17 cellular contexts compared by ENCODE assay signal in the genomic region with DNA sequence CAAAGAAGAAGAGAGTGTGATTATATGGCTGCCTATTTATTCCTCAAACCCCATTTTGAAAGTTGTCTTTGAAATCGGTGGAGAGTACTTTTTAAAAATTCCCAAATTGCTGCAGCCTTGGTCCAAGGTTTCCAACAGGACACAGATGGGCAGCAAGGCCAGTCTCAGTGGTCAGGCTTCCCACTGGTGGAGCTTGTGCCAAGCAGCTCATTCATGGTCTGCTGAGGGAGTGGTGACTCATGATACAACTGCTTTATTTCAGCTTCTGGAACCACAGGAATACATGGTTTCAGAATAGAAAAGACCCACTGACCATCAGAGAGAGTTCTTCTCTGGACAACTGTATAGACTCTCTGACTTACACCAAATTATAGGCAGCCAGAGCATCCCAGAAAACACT.
DNase-seq lines count a peak whose midpoint lies in the region; ATAC-seq, FAIRE-seq and TF ChIP-seq lines count a peak whose summit lies in the region.
"Had no signal": no experiment of that assay in that cellular context is flagged by ENCODE, and none has a peak within 500 bp of the region (broad histone marks: within the 10 kb centered on the region; RNA-seq: fewer than 3 reads in every experiment).

No MANE protein-coding gene starts in this region.

- FAIRE-seq in RCC 7860 (lab: Jason Lieb, UNC) (peak; percentile 92), endothelial cell of umbilical vein (lab: Jason Lieb, UNC) (no peak)

- DNase-seq in COLO829 (ENCODE audit: low spot score) (peak; percentile 49), RCC 7860 (ENCODE audit: low spot score) (peak; percentile 67), endothelial cell of umbilical vein (ENCODE audit: low read depth, low spot score) (no peak), osteoblast (ENCODE audit: insufficient read length, low spot score, missing footprints) (peak; percentile 79), OCI-LY7 (ENCODE audit: low spot score) (no peak), NCI-H774 (lab: John Stamatoyannopoulos, UW) (no peak), lower lobe of right lung (no peak)
- DNase-seq: activated CD4-positive, alpha-beta T cell treated with anti-CD3 and anti-CD28 coated beads for 1 hour; activated T-cell treated with anti-CD3 and anti-CD28 coated beads, Interleukin-2, amount 50 U/mL, for 24 hours; CD4-positive, alpha-beta T cell; GF-D8; KG1; mucosa of descending colon; NCI-H2029 treated with DMSO at 0.1 percent for 48 hours; NK-92 treated with Interleukin-12 subunit alpha and Interleukin-12 subunit beta, amount 100 ng/mL, for 24 hours had no signal

- intact Hi-C loops in endothelial cell of umbilical vein (cut with micrococcal nuclease) = no loop called here
- intact Hi-C loops in OCI-LY7 (cut with micrococcal nuclease; ENCODE audit: unreplicated experiment) = no loop called here
- intact Hi-C loops in lower lobe of right lung (cut with DNase I) = no loop called here

- no peaks in the 10 kb centered on the region for H3K9me2 ChIP-seq in OCI-LY7 (ENCODE audit: insufficient read depth, low read length)

- TF ChIP-seq POLR2A in endothelial cell of umbilical vein (IDR thresholded peaks at IDR 0.05; ENCODE audit: low read depth, low read length) = no peak

- TF ChIP-seq CTCF in endothelial cell of umbilical vein (IDR thresholded peaks at IDR 0.05; ENCODE audit: extremely low read depth in 1 of 2, insufficient read depth in 1 of 2, low read depth in 1 of 2, low read length in 2 of 2) (no peak), osteoblast (IDR thresholded peaks at IDR 0.05; ENCODE audit: extremely low read depth, low read depth, low read length) (no peak), OCI-LY7 (conservative IDR thresholded peaks at IDR 0.05; ENCODE audit: low read length) (no peak), lower lobe of right lung (IDR thresholded peaks at IDR 0.05) (no peak)

- no peaks in the 10 kb centered on the region for H4K20me1 ChIP-seq in endothelial cell of umbilical vein (replicated peaks; ENCODE audit: control insufficient read depth, extremely low read depth, insufficient read depth, low read length)
- no peaks in the 10 kb centered on the region for H4K20me1 ChIP-seq in osteoblast (ENCODE audit: insufficient read depth, low read length)
- no peaks in the 10 kb centered on the region for H4K20me1 ChIP-seq in OCI-LY7 (ENCODE audit: insufficient read depth, low read length)

- H2AFZ ChIP-seq in endothelial cell of umbilical vein (ENCODE audit: low read depth, low read length) = no peak overlapping the region
- H2AFZ ChIP-seq in osteoblast (ENCODE audit: low read length) = no peak overlapping the region
- H2AFZ ChIP-seq in OCI-LY7 (ENCODE audit: low read length) = no peak overlapping the region

- H3K4me3 ChIP-seq in endothelial cell of umbilical vein (replicated peaks in 1 of 3; ENCODE audit: insufficient read depth in 1 of 3, low read depth in 1 of 3, low read length in 3 of 3) (no peak overlapping the region), osteoblast (ENCODE audit: insufficient read depth, low read length) (no peak overlapping the region), OCI-LY7 (ENCODE audit: low read depth, low read length, poor library complexity, severe bottlenecking) (no peak overlapping the region), lower lobe of right lung (no peak overlapping the region)
- H3K4me3 ChIP-seq: cardiac muscle cell, mucosa of descending colon had no signal

- no peak overlapping the region for H3K9ac ChIP-seq in endothelial cell of umbilical vein (replicated peaks; ENCODE audit: extremely low read depth, insufficient read depth, low read length)

- no peaks in the 10 kb centered on the region for H3K9me3 ChIP-seq in endothelial cell of umbilical vein (replicated peaks; ENCODE audit: control insufficient read depth, insufficient read depth, low read length)
- H3K9me3 ChIP-seq in osteoblast (ENCODE audit: low read depth, low read length) = no peaks in the 10 kb centered on the region
- no peaks in the 10 kb centered on the region for H3K9me3 ChIP-seq in OCI-LY7 (ENCODE audit: low read length)
- H3K9me3 ChIP-seq in lower lobe of right lung = no peaks in the 10 kb centered on the region
- H3K9me3 ChIP-seq: mucosa of descending colon had no signal

- H3K79me2 ChIP-seq in endothelial cell of umbilical vein (ENCODE audit: control insufficient read depth, insufficient read depth, low read length) = no peaks in the 10 kb centered on the region
- H3K79me2 ChIP-seq in osteoblast (ENCODE audit: insufficient read depth, low read length) = no peaks in the 10 kb centered on the region
- H3K79me2 ChIP-seq in OCI-LY7 (ENCODE audit: insufficient read depth, low read depth, low read length) = no peaks in the 10 kb centered on the region

- H3K4me2 ChIP-seq in endothelial cell of umbilical vein (ENCODE audit: insufficient read depth, low read length) (no peak overlapping the region), osteoblast (ENCODE audit: insufficient read depth, low read length) (no peak overlapping the region), OCI-LY7 (ENCODE audit: low read length) (no peak overlapping the region)

- no peak overlapping the region for H3K27ac ChIP-seq in endothelial cell of umbilical vein (ENCODE audit: insufficient read depth, low read depth, low read length)
- peak overlapping the region; percentile 53 for H3K27ac ChIP-seq in osteoblast (ENCODE audit: low read depth, low read length)
- H3K27ac ChIP-seq in OCI-LY7 (ENCODE audit: low read depth, low read length, poor library complexity, severe bottlenecking) = no peak overlapping the region
- H3K27ac ChIP-seq in lower lobe of right lung = no peak overlapping the region
- H3K27ac ChIP-seq: cardiac muscle cell had no signal

- H3K4me1 ChIP-seq in endothelial cell of umbilical vein (ENCODE audit: control insufficient read depth, extremely low read depth, insufficient read depth, low read length) (no peaks in the 10 kb centered on the region), osteoblast (ENCODE audit: insufficient read depth, low read length) (peaks cover 19% of the 10 kb centered on the region), OCI-LY7 (ENCODE audit: insufficient read depth, low read length, poor library complexity, severe bottlenecking) (no peaks in the 10 kb centered on the region), lower lobe of right lung (no peaks in the 10 kb centered on the region)

- no TSS peak for BruUV-seq in endothelial cell of umbilical vein (replicated peaks; lab: Mats Ljungman, UMichigan)
- no TSS peak for BruUV-seq in OCI-LY7 (replicated peaks; lab: Mats Ljungman, UMichigan)

- H3K9me1 ChIP-seq in endothelial cell of umbilical vein (replicated peaks; ENCODE audit: control insufficient read depth, extremely low read depth, insufficient read depth, low read length) = no peaks in the 10 kb centered on the region

- H3K36me3 ChIP-seq in endothelial cell of umbilical vein (ENCODE audit: control insufficient read depth in 2 of 2, extremely low read depth in 1 of 2, insufficient read depth in 2 of 2, low read length in 2 of 2) (no peaks in the 10 kb centered on the region), osteoblast (ENCODE audit: insufficient read depth, low read length) (no peaks in the 10 kb centered on the region), OCI-LY7 (ENCODE audit: insufficient read depth, low read length) (no peaks in the 10 kb centered on the region), lower lobe of right lung (no peaks in the 10 kb centered on the region)
- H3K36me3 ChIP-seq: cardiac muscle cell had no signal

- dilution Hi-C loops in endothelial cell of umbilical vein (cut with MboI; ENCODE audit: extremely low pct_ligation_motif_present, low sequenced_read_pairs) = no loop called here

- ATAC-seq in HG03442 (IDR thresholded peaks at IDR 0.05; ENCODE audit: unreplicated experiment) (no peak), lower lobe of right lung (no peak)
- ATAC-seq: mucosa of descending colon had no signal

- CTCF ChIA-PET in endothelial cell of umbilical vein (lab: Charles Lee) (interaction anchor here (1.2 to 2.1 kb wide), 3 partner anchors 12 to 110 kb away, joined by 5 to 7 read pairs (median 5); no protein-coding TSS in a partner anchor), OCI-LY7 (lab: Charles Lee; ENCODE audit: unreplicated experiment) (no interaction called here)

- H3K27me3 ChIP-seq in endothelial cell of umbilical vein (ENCODE audit: control insufficient read depth in 2 of 2, insufficient read depth in 2 of 2, low read length in 2 of 2) (no peaks in the 10 kb centered on the region), osteoblast (ENCODE audit: insufficient read depth, low read length) (no peaks in the 10 kb centered on the region), lower lobe of right lung (ENCODE audit: low read depth) (no peaks in the 10 kb centered on the region)
- H3K27me3 ChIP-seq: cardiac muscle cell had no signal

- POLR2A ChIA-PET in endothelial cell of umbilical vein (lab: Charles Lee) (no interaction called here), OCI-LY7 (lab: Charles Lee) (no interaction called here)

TF ChIP-seq in endothelial cell of umbilical vein, 7 proteins besides CTCF, POLR2A, EP300 and RAD21:
- peak; percentile 44 for TF ChIP-seq FOS (IDR thresholded peaks at IDR 0.05; ENCODE audit: borderline replicate concordance, insufficient read depth, low read length)
- no peak for TF ChIP-seq POLR2AphosphoS5 (IDR thresholded peaks at IDR 0.05; ENCODE audit: insufficient read depth, low read depth, low read length)

Comparison
In these comparisons a context has a peak if more than half of its experiments do, and no peak if none do; other contexts are left out.
1. DNase-seq: peak in COLO829 (single experiment), RCC 7860 (single experiment) and osteoblast (single experiment); none in endothelial cell of umbilical vein (single experiment), OCI-LY7 (single experiment), NCI-H774 (single experiment) and lower lobe of right lung (single experiment).